ENCODE assay signal across 16 cellular contexts in genomic region chr13:73684750-73685149, GRCh38.
DNase-seq lines count a peak whose midpoint lies in the region; ATAC-seq, FAIRE-seq and TF ChIP-seq lines count a peak whose summit lies in the region.
"Had no signal": no experiment of that assay in that cellular context is flagged by ENCODE, and none has a peak within 500 bp of the region (broad histone marks: within the 10 kb centered on the region; RNA-seq: fewer than 3 reads in every experiment).

No MANE protein-coding gene starts in this region.

- no peak for FAIRE-seq in frontal cortex (lab: Jason Lieb, UNC)
- FAIRE-seq: A204.1, GM19239 had no signal

- ATAC-seq in natural killer cell: no peak
- ATAC-seq in natural killer cell treated with Interleukin-12 subunit alpha and Interleukin-12 subunit beta and Interleukin-15 and Interleukin-18, amount 100 ng/mL, for 72 hours: no peak
- ATAC-seq in T-helper 17 cell: no peak
- ATAC-seq: CD8-positive, alpha-beta T cell; HCT116 had no signal

- no peak overlapping the region for H3K4me3 Mint-ChIP-seq in natural killer cell
- no peak overlapping the region for H3K4me3 Mint-ChIP-seq in natural killer cell treated with Interleukin-12 subunit alpha and Interleukin-12 subunit beta and Interleukin-15 and Interleukin-18, amount 100 ng/mL, for 72 hours
- H3K4me3 Mint-ChIP-seq in T-helper 17 cell: no peak overlapping the region
- no peak overlapping the region for H3K4me3 Mint-ChIP-seq in activated T-cell treated with anti-CD3 and anti-CD28 coated beads, Interleukin-2, amount 50 U/mL, for 24 hours
- H3K4me3 Mint-ChIP-seq: CD14-positive monocyte; CD8-positive, alpha-beta T cell had no signal

- no peaks in the 10 kb centered on the region for H3K4me1 ChIP-seq in urinary bladder (ENCODE audit: insufficient read depth)
- H3K4me1 ChIP-seq: BE2C had no signal

- DNase-seq in natural killer cell (no peak), T-helper 17 cell (no peak), epithelial cell of prostate (ENCODE audit: low read depth, low spot score) (no peak), hippocampal formation (lab: John Stamatoyannopoulos, UW) (no peak), frontal cortex (ENCODE audit: low spot score in 2 of 2) (no peak)
- no peak for DNase-seq in natural killer cell treated with Interleukin-12 subunit alpha and Interleukin-12 subunit beta and Interleukin-15 and Interleukin-18, amount 100 ng/mL, for 72 hours (ENCODE audit: low spot score)
- no peak for DNase-seq in activated T-cell treated with anti-CD3 and anti-CD28 coated beads, Interleukin-2, amount 50 U/mL, for 24 hours
- DNase-seq: BE2C; CD8-positive, alpha-beta T cell; GF-D8 had no signal

- H3K27ac Mint-ChIP-seq in natural killer cell (peak overlapping the region; percentile 37 to 46), T-helper 17 cell (peak overlapping the region; percentile 14)
- no peak overlapping the region for H3K27ac Mint-ChIP-seq in natural killer cell treated with Interleukin-12 subunit alpha and Interleukin-12 subunit beta and Interleukin-15 and Interleukin-18, amount 100 ng/mL, for 72 hours
- H3K27ac Mint-ChIP-seq in activated T-cell treated with anti-CD3 and anti-CD28 coated beads, Interleukin-2, amount 50 U/mL, for 24 hours: no peak overlapping the region
- H3K27ac Mint-ChIP-seq: CD14-positive monocyte had no signal

- H3K36me3 ChIP-seq in urinary bladder (ENCODE audit: insufficient read depth): no peaks in the 10 kb centered on the region
- H3K36me3 ChIP-seq: BE2C had no signal

- H3K27me3 Mint-ChIP-seq in natural killer cell (ENCODE audit: low read depth in 2 of 2): no peaks in the 10 kb centered on the region
- no peaks in the 10 kb centered on the region for H3K27me3 Mint-ChIP-seq in natural killer cell treated with Interleukin-12 subunit alpha and Interleukin-12 subunit beta and Interleukin-15 and Interleukin-18, amount 100 ng/mL, for 72 hours
- H3K27me3 Mint-ChIP-seq in T-helper 17 cell: no peaks in the 10 kb centered on the region
- H3K27me3 Mint-ChIP-seq in activated T-cell treated with anti-CD3 and anti-CD28 coated beads, Interleukin-2, amount 50 U/mL, for 24 hours: no peaks in the 10 kb centered on the region

- no peaks in the 10 kb centered on the region for H3K9me3 ChIP-seq in T-helper 17 cell (ENCODE audit: control insufficient read depth, low read length, poor library complexity, severe bottlenecking)
- H3K9me3 ChIP-seq: BE2C had no signal

- TF ChIP-seq CTCF in natural killer cell (IDR thresholded peaks at IDR 0.05): no peak

- WGBS in urinary bladder: 86% methylated on average over 11 of the region's 11 CpGs

- H3K9me3 Mint-ChIP-seq in natural killer cell: no peaks in the 10 kb centered on the region
- H3K9me3 Mint-ChIP-seq in natural killer cell treated with Interleukin-12 subunit alpha and Interleukin-12 subunit beta and Interleukin-15 and Interleukin-18, amount 100 ng/mL, for 72 hours: no peaks in the 10 kb centered on the region
- no peaks in the 10 kb centered on the region for H3K9me3 Mint-ChIP-seq in activated T-cell treated with anti-CD3 and anti-CD28 coated beads, Interleukin-2, amount 50 U/mL, for 24 hours
- H3K9me3 Mint-ChIP-seq: CD8-positive, alpha-beta T cell had no signal

- H3K27ac ChIP-seq in epithelial cell of prostate (peak overlapping the region; percentile 44), urinary bladder (ENCODE audit: low read depth) (peak overlapping the region; percentile 24)
- H3K27ac ChIP-seq: HL-60 had no signal

- H3K4me3 ChIP-seq in urinary bladder (ENCODE audit: low read depth, low read length): no peak overlapping the region

- intact Hi-C loops in natural killer cell (cut with micrococcal nuclease): no loop called here

- H3K4me1 Mint-ChIP-seq in natural killer cell (peaks cover 12 to 36% of the 10 kb centered on the region in 2 donors), T-helper 17 cell (no peaks in the 10 kb centered on the region)
- H3K4me1 Mint-ChIP-seq in natural killer cell treated with Interleukin-12 subunit alpha and Interleukin-12 subunit beta and Interleukin-15 and Interleukin-18, amount 100 ng/mL, for 72 hours (ENCODE audit: low read depth in 2 of 2): no peaks in the 10 kb centered on the region
- H3K4me1 Mint-ChIP-seq in activated T-cell treated with anti-CD3 and anti-CD28 coated beads, Interleukin-2, amount 50 U/mL, for 24 hours (ENCODE audit: low read depth): peaks cover 4% of the 10 kb centered on the region
- H3K4me1 Mint-ChIP-seq: CD14-positive monocyte had no signal

- H3K36me3 Mint-ChIP-seq in natural killer cell: peaks cover 14% of the 10 kb centered on the region
- no peaks in the 10 kb centered on the region for H3K36me3 Mint-ChIP-seq in natural killer cell treated with Interleukin-12 subunit alpha and Interleukin-12 subunit beta and Interleukin-15 and Interleukin-18, amount 100 ng/mL, for 72 hours
- peaks cover 10% of the 10 kb centered on the region for H3K36me3 Mint-ChIP-seq in T-helper 17 cell (ENCODE audit: low read depth)
- H3K36me3 Mint-ChIP-seq in activated T-cell treated with anti-CD3 and anti-CD28 coated beads, Interleukin-2, amount 50 U/mL, for 24 hours (ENCODE audit: low read depth): peaks cover 43% of the 10 kb centered on the region
- H3K36me3 Mint-ChIP-seq: CD14-positive monocyte had no signal

Comparison
In these comparisons a context has a peak if more than half of its experiments do, and no peak if none do; other contexts are left out.
1. H3K27ac Mint-ChIP-seq: peak in natural killer cell (2 of 2) and T-helper 17 cell (single experiment); none in natural killer cell treated with Interleukin-12 subunit alpha and Interleukin-12 subunit beta and Interleukin-15 and Interleukin-18, amount 100 ng/mL, for 72 hours (0 of 2) and activated T-cell treated with anti-CD3 and anti-CD28 coated beads, Interleukin-2, amount 50 U/mL, for 24 hours (single experiment).